10 cellular contexts compared by ENCODE assay signal in the genomic region with DNA sequence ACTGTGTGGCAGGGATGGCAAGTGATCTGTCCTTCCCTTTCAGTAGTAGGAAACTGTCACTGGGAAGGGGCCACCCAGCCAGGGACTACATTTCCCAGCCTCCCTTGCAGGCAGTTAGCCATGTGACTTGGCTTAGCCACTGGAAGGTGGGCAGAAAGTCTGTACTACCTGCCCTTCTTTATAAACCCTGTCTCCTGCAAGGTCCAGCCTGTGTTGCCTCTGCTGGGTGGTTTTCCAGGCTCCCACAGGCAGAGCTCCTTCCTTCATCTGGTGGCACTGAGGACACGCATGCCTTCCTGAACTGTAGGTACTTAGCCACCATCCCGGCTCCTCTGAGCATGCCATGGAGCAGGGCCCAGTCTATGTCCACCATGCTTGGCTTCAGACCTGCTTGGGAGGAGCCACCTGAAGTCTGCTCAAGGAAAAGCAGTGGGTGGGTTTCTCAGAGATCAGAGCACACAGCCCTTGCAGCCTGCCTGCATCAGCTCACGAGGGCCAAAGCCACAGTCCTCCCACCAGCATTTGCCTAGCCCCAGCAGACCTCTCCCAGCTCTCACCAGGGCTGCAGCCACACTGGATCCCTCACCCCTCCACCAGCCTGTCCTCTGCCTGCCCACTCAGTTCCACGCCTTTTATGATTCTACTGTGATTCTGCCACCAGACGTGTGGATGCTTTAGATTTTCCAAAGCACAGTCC. TPM values are rescaled to one million over a fixed set of nuclear protein-coding genes. Genes with fewer than 3 reads are reported as not detected.
DNase-seq lines count a peak whose midpoint lies in the region; ATAC-seq and TF ChIP-seq lines count a peak whose summit lies in the region.
"Had no signal": no experiment of that assay in that cellular context is flagged by ENCODE, and none has a peak within 500 bp of the region (broad histone marks: within the 10 kb centered on the region; RNA-seq: fewer than 3 reads in every experiment).

No MANE protein-coding gene starts in this region.

- no peak for TF ChIP-seq POLR2A in right lobe of liver (IDR thresholded peaks at IDR 0.05)

- no peaks in the 10 kb centered on the region for H3K9me2 ChIP-seq in PC-9 (ENCODE audit: insufficient read depth)

- H2AFZ ChIP-seq in PC-9, result no peak overlapping the region

- DNase-seq in OCI-M1 (lab: John Stamatoyannopoulos, UW) (peak; percentile 30), right lobe of liver (peak in 1 of 3 donors; percentile 15), dedifferentiated amniotic fluid mesenchymal stem cell (ENCODE audit: extremely low spot score) (no peak), PC-9 (no peak), A673 (ENCODE audit: low spot score) (no peak)
- DNase-seq: T-helper 9 cell had no signal

- H3K4me2 ChIP-seq in PC-9, result no peak overlapping the region

- intact Hi-C loops in right lobe of liver (cut with DNase I) (loop anchor here (10.0 kb wide), 2 partner anchors 94 to 434 kb away; no protein-coding TSS in a partner anchor), PC-9 (cut with micrococcal nuclease; ENCODE audit: unreplicated experiment) (no loop called here), A673 (cut with micrococcal nuclease; ENCODE audit: unreplicated experiment) (no loop called here)

- H3K9me3 ChIP-seq in right lobe of liver (no peaks in the 10 kb centered on the region), PC-9 (ENCODE audit: insufficient read depth, low read depth) (no peaks in the 10 kb centered on the region), A673 (ENCODE audit: low read depth, low read length, poor library complexity, severe bottlenecking) (no peaks in the 10 kb centered on the region)
- H3K9me3 ChIP-seq: tibial artery had no signal

- H3K27ac ChIP-seq in right lobe of liver, result no peak overlapping the region
- no peak overlapping the region for H3K27ac ChIP-seq in PC-9
- no peak overlapping the region for H3K27ac ChIP-seq in A673 (ENCODE audit: low read depth, low read length, poor library complexity, severe bottlenecking)
- H3K27ac ChIP-seq: cardiac muscle cell, tibial artery had no signal

- H3K4me3 ChIP-seq in right lobe of liver, result no peak overlapping the region
- H3K4me3 ChIP-seq in PC-9, result no peak overlapping the region
- no peak overlapping the region for H3K4me3 ChIP-seq in A673 (ENCODE audit: low read depth, low read length, poor library complexity, severe bottlenecking)
- H3K4me3 ChIP-seq: cardiac muscle cell, tibial artery had no signal

- CTCF ChIA-PET in PC-9 (lab: Charles Lee), result no interaction called here
- CTCF ChIA-PET in A673 (lab: Charles Lee), result no interaction called here

- BruUV-seq in PC-9 (replicated peaks; lab: Mats Ljungman, UMichigan) (no TSS peak), A673 (replicated peaks; lab: Mats Ljungman, UMichigan) (no TSS peak)

- peaks cover 5% of the 10 kb centered on the region; the same call in 1 of the 2 replicates for H3F3A ChIP-seq in PC-9 (ENCODE audit: insufficient read depth, low read depth)

- peaks cover 0 to 6% (median 0%) of the 10 kb centered on the region in 4 donors for H3K4me1 ChIP-seq in right lobe of liver
- no peaks in the 10 kb centered on the region for H3K4me1 ChIP-seq in PC-9 (replicated peaks; ENCODE audit: insufficient read depth)
- no peaks in the 10 kb centered on the region for H3K4me1 ChIP-seq in A673 (ENCODE audit: insufficient read depth, low read length, poor library complexity, severe bottlenecking)

- TF ChIP-seq CTCF in right lobe of liver (IDR thresholded peaks at IDR 0.05), result no peak
- TF ChIP-seq CTCF in PC-9 (conservative IDR thresholded peaks at IDR 0.05), result no peak
- no peak for TF ChIP-seq CTCF in A673 (conservative IDR thresholded peaks at IDR 0.05; ENCODE audit: low read depth, low read length)

- POLR2A ChIA-PET in PC-9 (lab: Charles Lee; ENCODE audit: unreplicated experiment) (no interaction called here), A673 (lab: Charles Lee; ENCODE audit: low non-redundant PET) (no interaction called here)

- H4K20me1 ChIP-seq in PC-9 (ENCODE audit: insufficient read depth), result no peaks in the 10 kb centered on the region

- no peaks in the 10 kb centered on the region for H3K27me3 ChIP-seq in right lobe of liver
- no peaks in the 10 kb centered on the region for H3K27me3 ChIP-seq in PC-9 (ENCODE audit: insufficient read depth, low read depth)
- no peaks in the 10 kb centered on the region for H3K27me3 ChIP-seq in A673 (replicated peaks; ENCODE audit: insufficient read depth, low read depth, low read length, poor library complexity)
- H3K27me3 ChIP-seq: cardiac muscle cell, tibial artery had no signal

- H3K36me3 ChIP-seq in right lobe of liver (peaks cover 0 to 20% (median 9%) of the 10 kb centered on the region in 4 donors), PC-9 (ENCODE audit: low read depth) (no peaks in the 10 kb centered on the region), A673 (ENCODE audit: insufficient read depth, low read length, poor library complexity, severe bottlenecking) (peaks cover 3% of the 10 kb centered on the region)

- ATAC-seq in GM18517 (IDR thresholded peaks at IDR 0.05; ENCODE audit: unreplicated experiment), result peak; percentile 66
- ATAC-seq in GM21529 (IDR thresholded peaks at IDR 0.05; ENCODE audit: unreplicated experiment), result peak; percentile 75
- ATAC-seq in right lobe of liver, result peak in 3 of 4 donors; percentile 9 to 36 (median 27)

- WGBS in right lobe of liver (ENCODE audit: insufficient coverage, low coverage, low lambda C conversion rate, missing lambda C conversion rate), result 94% methylated on average over 2 of the region's 5 CpGs

- H3K79me2 ChIP-seq in PC-9 (ENCODE audit: low read depth), result no peaks in the 10 kb centered on the region

RNA-seq across cellular contexts. Expression of gene SLC25A51, which starts 16.7 kb away (rescaled TPM):
- total RNA-seq in right lobe of liver (10 to 100 TPM in 2 of 6 experiments, 1 to 10 TPM in 4; 5.4 to 10.1 (median 7.9) TPM), PC-9 (2021) (12.7 and 14.9 TPM in 2 replicates), A673 (2021) (36.3 and 40.8 TPM in 2 replicates)

Comparison
In these comparisons a context has a peak if more than half of its experiments do, and no peak if none do; other contexts are left out.
1. intact Hi-C loops: an anchor here in right lobe of liver (10.0 kb wide); none called in PC-9 and A673.